ENCODE assay signal across 8 cellular contexts in the genomic region with DNA sequence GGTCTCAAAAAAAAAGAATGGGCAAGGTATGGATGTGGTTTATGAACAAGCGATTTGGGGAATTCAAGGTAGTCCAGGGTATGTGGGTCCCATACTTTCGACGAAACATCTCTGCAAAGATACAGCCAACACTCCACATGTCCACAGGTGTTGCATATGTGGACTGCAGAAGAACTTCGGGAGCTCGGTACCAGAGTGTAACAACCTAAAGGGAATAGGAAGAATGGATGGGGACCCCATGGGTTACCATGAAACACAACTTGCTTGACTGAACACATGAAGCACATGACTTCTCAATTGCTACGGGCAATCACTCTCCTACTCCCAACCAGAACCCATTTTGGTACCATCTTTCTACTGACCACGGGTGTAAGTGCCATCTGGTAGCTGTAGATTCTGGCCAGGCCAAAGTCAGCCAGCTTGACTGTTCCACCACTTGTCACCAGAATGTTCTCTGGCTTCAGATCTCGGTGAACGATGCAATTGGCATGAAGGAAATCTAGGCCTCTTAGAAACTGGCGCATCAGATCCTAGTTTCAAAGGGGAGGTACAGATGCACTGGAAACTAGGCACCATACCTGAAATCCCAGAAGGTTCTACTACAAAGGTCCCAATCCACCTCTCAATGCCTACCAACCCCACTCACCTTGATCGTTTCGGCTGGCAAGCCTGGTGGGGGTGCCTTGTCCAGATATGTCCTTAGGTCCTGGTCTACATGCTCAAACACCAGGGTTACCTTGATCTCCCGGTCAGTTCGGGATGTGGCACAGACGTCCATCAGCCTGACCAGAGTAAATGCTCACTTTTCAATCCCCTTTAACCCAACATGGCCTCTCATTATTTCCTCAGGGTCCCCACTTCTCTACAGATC. TPM values are rescaled to one million over a fixed set of nuclear protein-coding genes. Genes with fewer than 3 reads are reported as not detected.
DNase-seq lines count a peak whose midpoint lies in the region; ATAC-seq, FAIRE-seq and TF ChIP-seq lines count a peak whose summit lies in the region.

No MANE protein-coding gene starts in this region.

- TF ChIP-seq CTCF in right atrium auricular region (IDR thresholded peaks at IDR 0.05), result no peak
- no peak for TF ChIP-seq CTCF in K562 (IDR thresholded peaks at IDR 0.05 in 2 of 3, conservative IDR thresholded peaks at IDR 0.05 in 1 of 3; ENCODE audit: insufficient read depth in 2 of 3, low read depth in 1 of 3, low read length in 3 of 3)
- TF ChIP-seq CTCF in lung (IDR thresholded peaks at IDR 0.05; ENCODE audit: control extremely low read depth, extremely low read depth), result no peak
- no peak for TF ChIP-seq CTCF in uterus (IDR thresholded peaks at IDR 0.05)

- 53% methylated on average over 15 of the region's 15 CpGs for WGBS in K562 (ENCODE audit: insufficient coverage, low coverage, missing lambda C conversion rate)
- WGBS in lung, 2 donors, result 87 to 92% methylated on average over 15 of the region's 15 CpGs

- no TSS peak for BruUV-seq in K562 (replicated peaks; lab: Mats Ljungman, UMichigan)

- H3K4me1 ChIP-seq in right atrium auricular region, result peaks cover 0 to 32% of the 10 kb centered on the region in 2 donors
- peaks cover 25 to 40% of the 10 kb centered on the region in 2 experiments for H3K4me1 ChIP-seq in K562 (replicated peaks in 1 of 2; ENCODE audit: control insufficient read depth in 2 of 2, insufficient read depth in 2 of 2, low read length in 2 of 2)
- peaks cover 2 to 9% of the 10 kb centered on the region in 2 donors for H3K4me1 ChIP-seq in lung (ENCODE audit: control insufficient read depth in 2 of 2, insufficient read depth in 2 of 2, low read length in 2 of 2)
- H3K4me1 ChIP-seq in uterus, result peaks cover 0 to 14% of the 10 kb centered on the region in 2 donors

- POLR2A ChIA-PET in K562 (lab: Yijun Ruan, JAX), result interaction anchor here (0.6 to 0.7 kb wide), 2 partner anchors 142 to 238 kb away, joined by 3 read pairs; no protein-coding TSS in a partner anchor

- TF ChIP-seq POLR2A in K562 (conservative IDR thresholded peaks at IDR 0.05), result no peak
- no peak for TF ChIP-seq POLR2A in uterus (IDR thresholded peaks at IDR 0.05)

- H3K4me2 ChIP-seq in K562 (ENCODE audit: insufficient read depth, low read length), result peak overlapping the region; percentile 99

- TF ChIP-seq EP300 in K562 (IDR thresholded peaks at IDR 0.05; ENCODE audit: low read length), result no peak

- no peak for TF ChIP-seq RAD21 in K562 (CRISPR knock-in tag; conservative IDR thresholded peaks at IDR 0.05 in 1 of 2, IDR thresholded peaks at IDR 0.05 in 1 of 2)

- H3K36me3 ChIP-seq in right atrium auricular region (peaks cover 40% of the 10 kb centered on the region), K562 (ENCODE audit: control insufficient read depth, insufficient read depth, low read length) (peaks cover 56% of the 10 kb centered on the region), lung (ENCODE audit: control insufficient read depth in 2 of 2, insufficient read depth in 2 of 2, low read length in 2 of 2) (peaks cover 9 to 22% of the 10 kb centered on the region in 2 donors), uterus (no peaks in the 10 kb centered on the region)

- peak overlapping the region; percentile 66 to 77 for H3K4me3 ChIP-seq in right atrium auricular region
- H3K4me3 ChIP-seq in K562, result peak overlapping the region; percentile 66
- peak overlapping the region; percentile 62 for H3K4me3 ChIP-seq in lung
- H3K4me3 ChIP-seq in uterus, result peak overlapping the region; percentile 90 to 92

- H3K27ac ChIP-seq in right atrium auricular region (peak overlapping the region; percentile 92 to 93), K562 (ENCODE audit: extremely low read depth, low read depth, low read length) (peak overlapping the region; percentile 96), lung (ENCODE audit: low read depth in 1 of 2, low read length in 1 of 2) (peak overlapping the region; percentile 82 to 95), uterus (peak overlapping the region; percentile 87 to 91)

- no peak for ATAC-seq in Right ventricle myocardium inferior
- ATAC-seq in K562, result no peak
- ATAC-seq in lung (ENCODE audit: insufficient read depth, low FRiP score), result no peak
- no peak for ATAC-seq in GM21526 (IDR thresholded peaks at IDR 0.05; ENCODE audit: low FRiP score, unreplicated experiment)
- ATAC-seq in GM18909 (IDR thresholded peaks at IDR 0.05; ENCODE audit: poor library complexity, unreplicated experiment), result no peak

- peak overlapping the region; percentile 97 for H3K9ac ChIP-seq in K562 (ENCODE audit: insufficient read depth in 1 of 2, low read depth in 2 of 2, low read length in 2 of 2)

- no peak for DNase-seq in right atrium auricular region (ENCODE audit: low spot score)
- DNase-seq in Right ventricle myocardium inferior (ENCODE audit: missing footprints), result no peak
- no peak for DNase-seq in K562 (ENCODE audit: extremely low read depth in 1 of 4, low spot score in 3 of 4)
- no peak for DNase-seq in lung (ENCODE audit: low spot score)
- DNase-seq in uterus, result no peak
- DNase-seq in medulla oblongata (ENCODE audit: extremely low spot score), result no peak

- no peaks in the 10 kb centered on the region for H4K20me1 ChIP-seq in K562 (replicated peaks; ENCODE audit: control insufficient read depth, insufficient read depth, low read length)

- CTCF ChIA-PET in K562 (lab: Yijun Ruan, JAX; ENCODE audit: low intra/inter-chr PET ratio), result no interaction called here

- FAIRE-seq in K562 (lab: Jason Lieb, UNC), result no peak

- in situ Hi-C loops in K562 (cut with MboI), result no loop called here

- H3K9me3 ChIP-seq in right atrium auricular region (no peaks in the 10 kb centered on the region), K562 (replicated peaks; ENCODE audit: control insufficient read depth, insufficient read depth, low read depth, low read length) (no peaks in the 10 kb centered on the region), lung (ENCODE audit: control insufficient read depth in 2 of 2, insufficient read depth in 1 of 2, low read length in 1 of 2) (no peaks in the 10 kb centered on the region), uterus (no peaks in the 10 kb centered on the region)

- H3K27me3 ChIP-seq in right atrium auricular region, result no peaks in the 10 kb centered on the region
- H3K27me3 ChIP-seq in K562 (ENCODE audit: control insufficient read depth in 2 of 2, insufficient read depth in 2 of 2, low read length in 2 of 2), result no peaks in the 10 kb centered on the region; a peak in 1 of 5 replicates
- H3K27me3 ChIP-seq in lung (ENCODE audit: control insufficient read depth, insufficient read depth), result no peaks in the 10 kb centered on the region
- H3K27me3 ChIP-seq in uterus, result no peaks in the 10 kb centered on the region

- H2AFZ ChIP-seq in K562 (ENCODE audit: low read depth, low read length), result no peak overlapping the region

- H3K79me2 ChIP-seq in K562 (ENCODE audit: control insufficient read depth, insufficient read depth, low read length), result peaks cover 39% of the 10 kb centered on the region

- H3K9me1 ChIP-seq in K562 (ENCODE audit: control insufficient read depth, insufficient read depth, low read length), result no peaks in the 10 kb centered on the region

- intact Hi-C loops in Right ventricle myocardium inferior (cut with DNase I) (no loop called here), K562 (cut with micrococcal nuclease) (no loop called here), uterus (cut with DNase I; ENCODE audit: low total_unique reads) (no loop called here)

RNA-seq across cellular contexts. Expression of a gene that starts 1.3 kb away (rescaled TPM):
- 10 to 100 TPM; 32.1 to 59.7 TPM for total RNA-seq in right atrium auricular region
- total RNA-seq in Right ventricle myocardium inferior, result 42.3 TPM
- total RNA-seq in K562 (2011; cell fraction: chromatin; rRNA removed; ENCODE audit: low replicate concordance), result 135 and 229 TPM in 2 replicates
- total RNA-seq in K562 (2011; cell fraction: nucleolus; rRNA removed), result 165 and 176 TPM in 2 replicates
- 168 and 190 TPM in 2 replicates for total RNA-seq in K562 (2011; cell fraction: nucleoplasm; rRNA removed)
- total RNA-seq in K562 (2014; rRNA removed), result 237 and 282 TPM in 2 replicates
- total RNA-seq in K562 (2014; rRNA removed; fragmentation: Illumina TruSeq; extraction: Trizol), result 173 and 188 TPM in 2 replicates
- total RNA-seq in K562 (2015; rRNA removed; fragmentation: Illumina TruSeq; extraction: Trizol), result 216 and 217 TPM in 2 replicates
- 238 and 253 TPM in 2 replicates for total RNA-seq in K562 (2021)
- polyA plus RNA-seq in K562 (2011; rRNA removed), result 429 and 436 TPM in 2 replicates
- 496 and 542 TPM in 2 replicates for polyA plus RNA-seq in K562 (2011; cell fraction: cytosol; rRNA removed)
- polyA plus RNA-seq in K562 (2011; cell fraction: nucleus; rRNA removed), result 182 and 203 TPM in 2 replicates
- polyA plus RNA-seq in K562 (2012), result 227 and 292 TPM in 2 replicates
- polyA plus RNA-seq in K562 (2014; fragmentation: Illumina TruSeq; extraction: Trizol), result 347 and 427 TPM in 2 replicates
- polyA plus RNA-seq in K562 (2014; fragmentation: Nextera tagmentation; extraction: Ambion mirVana), result 10 to 100 TPM; 37.8 to 62.8 TPM
- polyA plus RNA-seq in K562 (2014; rRNA removed), result 309 and 339 TPM in 2 replicates
- polyA minus RNA-seq in K562 (2011; rRNA and poly(A)+ RNA removed), result 194 and 258 TPM in 2 replicates
- 98.1 and 128 TPM in 2 replicates for polyA minus RNA-seq in K562 (2011; cell fraction: cytosol; rRNA and poly(A)+ RNA removed)
- polyA minus RNA-seq in K562 (2011; cell fraction: nucleus; rRNA and poly(A)+ RNA removed), result 95.2 and 124 TPM in 2 replicates
- total RNA-seq in lung, result 100 to 1,000 TPM in 1 of 2 donors, 10 to 100 TPM in 1; 69.7 to 105 TPM
- 100 to 1,000 TPM in 1 of 2 donors, 10 to 100 TPM in 1; 75.1 to 115 TPM for polyA plus RNA-seq in lung
- total RNA-seq in uterus, result 100 to 1,000 TPM in 2 of 4 donors, 10 to 100 TPM in 2; 60.0 to 190 (median 110) TPM

RNA-seq across cellular contexts. Expression of a gene that starts 4.1 kb away (rescaled TPM):
- total RNA-seq in right atrium auricular region (10 to 100 TPM in 1 of 2 donors, 1 to 10 TPM in 1; 8.4 to 11.6 TPM), Right ventricle myocardium inferior (14.5 TPM), K562 (2014; rRNA removed) (6.2 and 6.9 TPM in 2 replicates), K562 (2014; rRNA removed; fragmentation: Illumina TruSeq; extraction: Trizol) (2.9 and 4.2 TPM in 2 replicates), K562 (2015; rRNA removed; fragmentation: Illumina TruSeq; extraction: Trizol) (4.6 and 5.6 TPM in 2 replicates), K562 (2021) (10.1 and 10.7 TPM in 2 replicates), lung (10 to 100 TPM; 12.1 to 23.2 TPM), uterus (1 to 10 TPM in 3 of 4 donors, not detected in 1; 5.1 to 7.6 (median 6.8) TPM)
- 16.0 and 31.2 TPM in 2 replicates for total RNA-seq in K562 (2011; cell fraction: chromatin; rRNA removed; ENCODE audit: low replicate concordance)
- total RNA-seq in K562 (2011; cell fraction: nucleolus; rRNA removed), result 19.5 and 20.8 TPM in 2 replicates
- total RNA-seq in K562 (2011; cell fraction: nucleoplasm; rRNA removed), result 19.7 and 22.6 TPM in 2 replicates
- polyA plus RNA-seq in K562 (2011; rRNA removed) (6.6 and 10.3 TPM in 2 replicates), K562 (2014; fragmentation: Illumina TruSeq; extraction: Trizol) (9.5 and 9.9 TPM in 2 replicates), K562 (2014; fragmentation: Nextera tagmentation; extraction: Ambion mirVana) (1 to 10 TPM in 1 of 2 experiments, under 1 TPM in 1; 0.80 to 1.3 TPM), K562 (2014; rRNA removed) (9.7 and 12.4 TPM in 2 replicates), lung (10 to 100 TPM; 13.7 to 31.1 TPM)
- polyA plus RNA-seq in K562 (2011; cell fraction: cytosol; rRNA removed), result 7.2 and 10.1 TPM in 2 replicates
- polyA plus RNA-seq in K562 (2011; cell fraction: nucleus; rRNA removed), result 18.7 and 23.4 TPM in 2 replicates
- polyA plus RNA-seq in K562 (2012), result 7.2 and 10.2 TPM in 2 replicates
- 5.3 and 5.6 TPM in 2 replicates for polyA minus RNA-seq in K562 (2011; rRNA and poly(A)+ RNA removed)
- polyA minus RNA-seq in K562 (2011; cell fraction: cytosol; rRNA and poly(A)+ RNA removed), result 3.7 and 4.7 TPM in 2 replicates
- polyA minus RNA-seq in K562 (2011; cell fraction: nucleus; rRNA and poly(A)+ RNA removed), result 5.0 and 5.2 TPM in 2 replicates

RNA-seq across cellular contexts. Expression of a gene that starts 6.0 kb away (rescaled TPM):
- total RNA-seq in right atrium auricular region (10 to 100 TPM; 50.3 to 59.6 TPM), Right ventricle myocardium inferior (27.9 TPM), K562 (2014; rRNA removed) (11.3 and 14.0 TPM in 2 replicates), K562 (2014; rRNA removed; fragmentation: Illumina TruSeq; extraction: Trizol) (14.3 and 14.7 TPM in 2 replicates), K562 (2015; rRNA removed; fragmentation: Illumina TruSeq; extraction: Trizol) (12.6 and 14.3 TPM in 2 replicates), K562 (2021) (11.0 and 12.4 TPM in 2 replicates), lung (10 to 100 TPM; 37.4 to 61.1 TPM), uterus (100 to 1,000 TPM in 1 of 4 donors, 10 to 100 TPM in 3; 38.2 to 103 (median 51.0) TPM)
- total RNA-seq in K562 (2011; cell fraction: chromatin; rRNA removed; ENCODE audit: low replicate concordance), result 36.4 and 39.7 TPM in 2 replicates
- total RNA-seq in K562 (2011; cell fraction: nucleolus; rRNA removed), result 29.6 and 31.4 TPM in 2 replicates
- total RNA-seq in K562 (2011; cell fraction: nucleoplasm; rRNA removed), result 39.6 and 43.3 TPM in 2 replicates
- polyA plus RNA-seq in K562 (2011; rRNA removed) (13.8 and 24.9 TPM in 2 replicates), K562 (2014; fragmentation: Illumina TruSeq; extraction: Trizol) (17.6 and 20.5 TPM in 2 replicates), K562 (2014; fragmentation: Nextera tagmentation; extraction: Ambion mirVana) (10 to 100 TPM; 20.1 to 26.4 TPM), K562 (2014; rRNA removed) (11.6 and 20.3 TPM in 2 replicates), lung (10 to 100 TPM; 32.4 to 54.9 TPM)
- 14.8 and 19.7 TPM in 2 replicates for polyA plus RNA-seq in K562 (2011; cell fraction: cytosol; rRNA removed)
- 14.7 and 19.0 TPM in 2 replicates for polyA plus RNA-seq in K562 (2011; cell fraction: nucleus; rRNA removed)
- polyA plus RNA-seq in K562 (2012), result 19.0 and 31.1 TPM in 2 replicates
- 10.0 and 19.6 TPM in 2 replicates for polyA minus RNA-seq in K562 (2011; rRNA and poly(A)+ RNA removed)
- polyA minus RNA-seq in K562 (2011; cell fraction: cytosol; rRNA and poly(A)+ RNA removed), result 5.6 and 6.3 TPM in 2 replicates
- 10.2 and 10.6 TPM in 2 replicates for polyA minus RNA-seq in K562 (2011; cell fraction: nucleus; rRNA and poly(A)+ RNA removed)

RNA-seq across cellular contexts. Expression of a gene that starts 12.3 kb away (rescaled TPM):
- 1 to 10 TPM in 1 of 2 donors, under 1 TPM in 1; 0.75 to 4.8 TPM for total RNA-seq in right atrium auricular region
- total RNA-seq in Right ventricle myocardium inferior, result 7.8 TPM
- total RNA-seq in K562 (2011; cell fraction: chromatin; rRNA removed; ENCODE audit: low replicate concordance), result 0.12 and 0.74 TPM in 2 replicates
- total RNA-seq in K562 (2011; cell fraction: nucleolus; rRNA removed), result 0.26 and 0.67 TPM in 2 replicates
- total RNA-seq in K562 (2011; cell fraction: nucleoplasm; rRNA removed), result 0.15 and 0.99 TPM in 2 replicates
- total RNA-seq in K562 (2014; rRNA removed), result 0.18 and 0.20 TPM in 2 replicates
- total RNA-seq in K562 (2014; rRNA removed; fragmentation: Illumina TruSeq; extraction: Trizol), result 0.13 and 0.36 TPM in 2 replicates
- 0.04 and 0.08 TPM in 2 replicates for total RNA-seq in K562 (2015; rRNA removed; fragmentation: Illumina TruSeq; extraction: Trizol)
- total RNA-seq in K562 (2021), result 0.31 and 0.60 TPM in 2 replicates
- polyA plus RNA-seq in K562 (2011; rRNA removed), result 0.12 and 0.36 TPM in 2 replicates
- 0.06 and 0.22 TPM in 2 replicates for polyA plus RNA-seq in K562 (2011; cell fraction: cytosol; rRNA removed)
- 0.39 and 0.57 TPM in 2 replicates for polyA plus RNA-seq in K562 (2011; cell fraction: nucleus; rRNA removed)
- 0.46 and 0.65 TPM in 2 replicates for polyA plus RNA-seq in K562 (2012)
- 0.19 and 0.77 TPM in 2 replicates for polyA plus RNA-seq in K562 (2014; fragmentation: Illumina TruSeq; extraction: Trizol)
- under 1 TPM in 1 of 2 experiments, not detected in 1; 0.07 TPM for polyA plus RNA-seq in K562 (2014; fragmentation: Nextera tagmentation; extraction: Ambion mirVana)
- 0.20 and 0.88 TPM in 2 replicates for polyA plus RNA-seq in K562 (2014; rRNA removed)
- 0.09 and 0.67 TPM in 2 replicates for polyA minus RNA-seq in K562 (2011; rRNA and poly(A)+ RNA removed)
- polyA minus RNA-seq in K562 (2011; cell fraction: cytosol; rRNA and poly(A)+ RNA removed), result not detected in 2 replicates
- polyA minus RNA-seq in K562 (2011; cell fraction: nucleus; rRNA and poly(A)+ RNA removed), result 0.11 and 0.27 TPM in 2 replicates
- total RNA-seq in lung, result 1 to 10 TPM; 1.5 to 4.8 TPM
- polyA plus RNA-seq in lung, result 1 to 10 TPM; 1.4 to 4.4 TPM
- total RNA-seq in uterus, result 1 to 10 TPM in 3 of 4 donors, under 1 TPM in 1; 0.29 to 6.3 (median 2.6) TPM

RNA-seq across cellular contexts. Expression of a gene that starts 16.1 kb away (rescaled TPM):
- total RNA-seq in right atrium auricular region, result under 1 TPM; 0.28 to 0.33 TPM
- total RNA-seq in Right ventricle myocardium inferior, result 0.49 TPM
- total RNA-seq in K562 (2011; cell fraction: chromatin; rRNA removed; ENCODE audit: low replicate concordance), result 12.2 and 25.6 TPM in 2 replicates
- total RNA-seq in K562 (2011; cell fraction: nucleolus; rRNA removed), result 10.4 and 15.5 TPM in 2 replicates
- total RNA-seq in K562 (2011; cell fraction: nucleoplasm; rRNA removed), result 9.8 and 15.3 TPM in 2 replicates
- total RNA-seq in K562 (2014; rRNA removed), result 1.3 and 2.2 TPM in 2 replicates
- 0.57 and 0.65 TPM in 2 replicates for total RNA-seq in K562 (2014; rRNA removed; fragmentation: Illumina TruSeq; extraction: Trizol)
- 1.2 TPM in 2 replicates for total RNA-seq in K562 (2015; rRNA removed; fragmentation: Illumina TruSeq; extraction: Trizol)
- 2.6 and 4.2 TPM in 2 replicates for total RNA-seq in K562 (2021)
- 2.5 and 7.0 TPM in 2 replicates for polyA plus RNA-seq in K562 (2011; rRNA removed)
- 2.6 and 4.3 TPM in 2 replicates for polyA plus RNA-seq in K562 (2011; cell fraction: cytosol; rRNA removed)
- 24.6 and 48.0 TPM in 2 replicates for polyA plus RNA-seq in K562 (2011; cell fraction: nucleus; rRNA removed)
- 1.8 and 2.4 TPM in 2 replicates for polyA plus RNA-seq in K562 (2012)
- polyA plus RNA-seq in K562 (2014; fragmentation: Illumina TruSeq; extraction: Trizol), result 1.5 and 1.8 TPM in 2 replicates
- under 1 TPM; 0.18 to 0.23 TPM for polyA plus RNA-seq in K562 (2014; fragmentation: Nextera tagmentation; extraction: Ambion mirVana)
- 3.1 and 3.8 TPM in 2 replicates for polyA plus RNA-seq in K562 (2014; rRNA removed)
- 1.9 and 2.5 TPM in 2 replicates for polyA minus RNA-seq in K562 (2011; rRNA and poly(A)+ RNA removed)
- polyA minus RNA-seq in K562 (2011; cell fraction: cytosol; rRNA and poly(A)+ RNA removed), result 0.57 TPM in 1 of 2 replicates, not detected in the other
- 6.1 and 7.3 TPM in 2 replicates for polyA minus RNA-seq in K562 (2011; cell fraction: nucleus; rRNA and poly(A)+ RNA removed)
- 1 to 10 TPM; 2.9 to 4.3 TPM for total RNA-seq in lung
- polyA plus RNA-seq in lung, result 1 to 10 TPM; 1.7 to 5.8 TPM
- 1 to 10 TPM in 1 of 4 donors, under 1 TPM in 1, not detected in 2; 0.28 to 1.2 TPM for total RNA-seq in uterus
